In genomic region chr10:124744047-124744687, GRCh38 we compare ENCODE assay signal across 8 cellular contexts. TPM values are rescaled to one million over a fixed set of nuclear protein-coding genes. Genes with fewer than 3 reads are reported as not detected.
DNase-seq lines count a peak whose midpoint lies in the region; TF ChIP-seq lines count a peak whose summit lies in the region.

TSS of gene FAM53B (minus strand) at chr10:124744378. CDS start at chr10:124706713, 37,665 bp downstream.

- peak within 1 kb of the TSS; percentile 94 for H3K4me2 ChIP-seq in hepatocyte

- peaks cover 4% of the 10 kb centered on the region for H4K20me1 ChIP-seq in hepatocyte (ENCODE audit: insufficient read depth, poor library complexity, severe bottlenecking)

- peak within 1 kb of the TSS; percentile 51 for H2AFZ ChIP-seq in hepatocyte

- DNase-seq in GM10248 (ENCODE audit: extremely low spot score) (peak; percentile 86), H7 (peak; percentile 95), MG63 (peak; percentile 86), T-helper 9 cell (peak; percentile 73), astrocyte of the cerebellum (ENCODE audit: low read depth) (peak; percentile 20), hepatocyte (ENCODE audit: low spot score) (peak; percentile 94), renal cortical epithelial cell (ENCODE audit: low read depth) (no peak), NCI-H524 treated with DMSO at 0.1 percent for 48 hours (lab: John Stamatoyannopoulos, UW) (no peak)

- CTCF ChIA-PET in GM10248 (lab: Yijun Ruan, JAX) = interaction anchor here (3.3 to 6.0 kb wide), 2 partner anchors 204 to 212 kb away, joined by 25 to 69 read pairs; no protein-coding TSS in a partner anchor

- in situ Hi-C loops in astrocyte of the cerebellum (cut with HindIII; ENCODE audit: low sequenced_read_pairs) = no loop called here

- H3K27ac ChIP-seq in hepatocyte = peak within 1 kb of the TSS; percentile 92

- H3K4me3 ChIP-seq in H7 (ENCODE audit: insufficient read depth, low read depth, low read length) (peak within 1 kb of the TSS; percentile 62), MG63 (peak within 1 kb of the TSS; percentile 58), astrocyte of the cerebellum (ENCODE audit: low read depth, low read length) (peak within 1 kb of the TSS; percentile 58), hepatocyte (peak within 1 kb of the TSS; percentile 59)

- POLR2A ChIA-PET in GM10248 (lab: Yijun Ruan, JAX) = no interaction called here

- no peaks in the 10 kb centered on the region for H3K9me3 ChIP-seq in MG63
- H3K9me3 ChIP-seq in hepatocyte (ENCODE audit: low read depth) = no peaks in the 10 kb centered on the region

- 1% methylated on average over 91 of the region's 105 CpGs for WGBS in hepatocyte (ENCODE audit: low lambda C conversion rate, missing lambda C conversion rate)

- H3K27me3 ChIP-seq in H7 (ENCODE audit: control insufficient read depth, insufficient read depth, low read length) (peaks cover 9% of the 10 kb centered on the region; the same call in 1 of the 2 replicates), MG63 (no peaks in the 10 kb centered on the region), hepatocyte (no peaks in the 10 kb centered on the region)

- H3K79me2 ChIP-seq in hepatocyte = peaks cover 29% of the 10 kb centered on the region

- H3K36me3 ChIP-seq in H7 (replicated peaks; ENCODE audit: control insufficient read depth, insufficient read depth, low read length) (no peaks in the 10 kb centered on the region), MG63 (peaks cover 10% of the 10 kb centered on the region), hepatocyte (replicated peaks; ENCODE audit: insufficient read depth, low read depth) (no peaks in the 10 kb centered on the region)

- TF ChIP-seq CTCF in GM10248 (IDR thresholded peaks at IDR 0.05; ENCODE audit: control extremely low read depth, extremely low read depth, low read depth, missing control alignments) = no peak
- no peak for TF ChIP-seq CTCF in astrocyte of the cerebellum (IDR thresholded peaks at IDR 0.05; ENCODE audit: low read depth, low read length, missing control alignments)
- TF ChIP-seq CTCF in hepatocyte (IDR thresholded peaks at IDR 0.05; ENCODE audit: poor library complexity) = no peak

- H3K9me2 ChIP-seq in hepatocyte (replicated peaks; ENCODE audit: insufficient read depth) = no peaks in the 10 kb centered on the region

- H3K4me1 ChIP-seq in hepatocyte (ENCODE audit: insufficient read depth) = peaks cover 38% of the 10 kb centered on the region

RNA-seq across cellular contexts. Expression of gene FAM53B, which starts in this region (rescaled TPM):
- 37.4 and 40.8 TPM in 2 replicates for total RNA-seq in H7 (2014; rRNA removed; shearing (Covaris generic))
- total RNA-seq in MG63 (2014; rRNA removed; shearing (Covaris generic); ENCODE audit: low replicate concordance) = 14.4 and 15.8 TPM in 2 replicates
- total RNA-seq in hepatocyte (20.6 and 23.6 TPM in 2 replicates), renal cortical epithelial cell (15.5 and 20.4 TPM in 2 replicates)
- 9.1 and 10.3 TPM in 2 replicates for polyA plus RNA-seq in hepatocyte

Comparison
In these comparisons a context has a peak if more than half of its experiments do, and no peak if none do; other contexts are left out.
1. DNase-seq: peak in GM10248 (single experiment), H7 (single experiment), MG63 (single experiment), T-helper 9 cell (single experiment), astrocyte of the cerebellum (single experiment) and hepatocyte (single experiment); none in renal cortical epithelial cell (single experiment) and NCI-H524 treated with DMSO at 0.1 percent for 48 hours (single experiment).
2. Peak in every context shown above with its lines, with median percentiles within 50 percentile points of each other: H3K4me3 ChIP-seq.